In genomic region chr20:56956536-56956935, GRCh38 we compare ENCODE assay signal across 24 cellular contexts.
"Had no signal": no experiment of that assay in that cellular context is flagged by ENCODE, and none has a peak within 500 bp of the region (broad histone marks: within the 10 kb centered on the region; RNA-seq: fewer than 3 reads in every experiment).

No MANE protein-coding gene starts in this region.

- H3K4me1 Mint-ChIP-seq: activated B cell treated with CpG ODN at 0.5 μM for 24 hours; activated CD4-positive, alpha-beta T cell treated with anti-CD3 and anti-CD28 coated beads, Interleukin-2, amount 10 ng/mL, durations not matched to agents 24 days and 14 days; activated CD8-positive, alpha-beta memory T cell treated with anti-CD3 and anti-CD28 coated beads, Interleukin-2, amount 10 ng/mL, durations not matched to agents 7 days and 5 days; activated naive CD4-positive, alpha-beta T cell treated with anti-CD3 and anti-CD28 coated beads, Interleukin-2, amount 50 U/mL, for 24 hours; activated naive CD8-positive, alpha-beta T cell treated with anti-CD3 and anti-CD28 coated beads, Interleukin-2, amount 50 U/mL, for 24 hours had no signal

- ATAC-seq: activated CD8-positive, alpha-beta memory T cell treated with anti-CD3 and anti-CD28 coated beads, Interleukin-2, amount 10 ng/mL, durations not matched to agents 7 days and 5 days; activated naive CD8-positive, alpha-beta T cell treated with anti-CD3 and anti-CD28 coated beads, Interleukin-2, amount 50 U/mL, for 24 hours; body of pancreas had no signal

- H3K27ac ChIP-seq: ascending aorta, body of pancreas, coronary artery had no signal

- H3K9me3 ChIP-seq: ascending aorta, body of pancreas had no signal

- H3K4me3 ChIP-seq: ascending aorta, body of pancreas, coronary artery had no signal

- H3K4me3 Mint-ChIP-seq: activated B cell treated with CpG ODN at 0.5 μM for 24 hours; activated CD4-positive, alpha-beta T cell treated with anti-CD3 and anti-CD28 coated beads, Interleukin-2, amount 10 ng/mL, durations not matched to agents 24 days and 14 days; activated CD8-positive, alpha-beta memory T cell treated with anti-CD3 and anti-CD28 coated beads, Interleukin-2, amount 10 ng/mL, durations not matched to agents 7 days and 5 days; activated naive CD4-positive, alpha-beta T cell treated with anti-CD3 and anti-CD28 coated beads, Interleukin-2, amount 50 U/mL, for 24 hours; activated naive CD8-positive, alpha-beta T cell treated with anti-CD3 and anti-CD28 coated beads, Interleukin-2, amount 50 U/mL, for 24 hours; activated T-cell treated with anti-CD3 and anti-CD28 coated beads, Interleukin-2, amount 50 U/mL, for 24 hours; activated T-helper 1 cell treated with anti-CD3 and anti-CD28 coated beads, Interleukin-12 subunit alpha, Interleukin-12 subunit beta, Interleukin-2, Interleukin-4 antibody, amounts not matched to agents 30 ng/mL and 10 ng/mL and 1 ng/mL, durations not matched to agents 14 hours and 24 hours and 36 hours had no signal

- H3K27me3 ChIP-seq: ascending aorta, body of pancreas had no signal

- H3K36me3 Mint-ChIP-seq: activated CD8-positive, alpha-beta memory T cell treated with anti-CD3 and anti-CD28 coated beads, Interleukin-2, amount 10 ng/mL, durations not matched to agents 7 days and 5 days; activated naive CD4-positive, alpha-beta T cell treated with anti-CD3 and anti-CD28 coated beads, Interleukin-2, amount 50 U/mL, for 24 hours had no signal

- H3K4me1 ChIP-seq: ascending aorta, body of pancreas had no signal

- H3K9me3 Mint-ChIP-seq: activated B cell treated with CpG ODN at 0.5 μM for 24 hours; activated CD4-positive, alpha-beta T cell treated with anti-CD3 and anti-CD28 coated beads, Interleukin-2, amount 10 ng/mL, durations not matched to agents 24 days and 14 days; activated naive CD4-positive, alpha-beta T cell treated with anti-CD3 and anti-CD28 coated beads, Interleukin-2, amount 50 U/mL, for 24 hours; activated naive CD8-positive, alpha-beta T cell treated with anti-CD3 and anti-CD28 coated beads, Interleukin-2, amount 50 U/mL, for 24 hours; activated T-cell treated with anti-CD3 and anti-CD28 coated beads, Interleukin-2, amount 50 U/mL, for 24 hours; activated T-helper 1 cell treated with anti-CD3 and anti-CD28 coated beads, Interleukin-12 subunit alpha, Interleukin-12 subunit beta, Interleukin-2, Interleukin-4 antibody, amounts not matched to agents 30 ng/mL and 10 ng/mL and 1 ng/mL, durations not matched to agents 14 hours and 24 hours and 36 hours had no signal

- H3K36me3 ChIP-seq: ascending aorta had no signal

- H3K27ac Mint-ChIP-seq: activated B cell treated with CpG ODN at 0.5 μM for 24 hours; activated CD4-positive, alpha-beta T cell treated with anti-CD3 and anti-CD28 coated beads, Interleukin-2, amount 10 ng/mL, durations not matched to agents 24 days and 14 days; activated CD8-positive, alpha-beta memory T cell treated with anti-CD3 and anti-CD28 coated beads, Interleukin-2, amount 10 ng/mL, durations not matched to agents 7 days and 5 days; activated naive CD4-positive, alpha-beta T cell treated with anti-CD3 and anti-CD28 coated beads, Interleukin-2, amount 50 U/mL, for 24 hours; activated naive CD8-positive, alpha-beta T cell treated with anti-CD3 and anti-CD28 coated beads, Interleukin-2, amount 50 U/mL, for 24 hours; activated T-cell treated with anti-CD3 and anti-CD28 coated beads, Interleukin-2, amount 50 U/mL, for 24 hours; activated T-helper 1 cell treated with anti-CD3 and anti-CD28 coated beads, Interleukin-12 subunit alpha, Interleukin-12 subunit beta, Interleukin-2, Interleukin-4 antibody, amounts not matched to agents 30 ng/mL and 10 ng/mL and 1 ng/mL, durations not matched to agents 14 hours and 24 hours and 36 hours had no signal

- DNase-seq: activated B cell treated with CpG ODN at 0.5 μM for 24 hours; activated CD4-positive, alpha-beta T cell treated with anti-CD3 and anti-CD28 coated beads for 1 hour; activated CD4-positive, alpha-beta T cell treated with anti-CD3 and anti-CD28 coated beads, Interleukin-2, amount 10 ng/mL, durations not matched to agents 24 days and 14 days; activated CD4-positive, alpha-beta T cell treated with anti-CD3 and anti-CD28 coated beads, Interleukin-2, amount 50 U/mL, for 48 hours; activated CD8-positive, alpha-beta memory T cell treated with anti-CD3 and anti-CD28 coated beads, Interleukin-2, amount 10 ng/mL, durations not matched to agents 7 days and 5 days; activated effector memory CD4-positive, alpha-beta T cell treated with Interleukin-2 at 50 U/mL for 16 hours; activated naive CD4-positive, alpha-beta T cell; activated naive CD8-positive, alpha-beta T cell treated with anti-CD3 and anti-CD28 coated beads, Interleukin-2, amount 50 U/mL, for 24 hours; activated T-cell treated with anti-CD3 and anti-CD28 coated beads, Interleukin-2, amount 50 U/mL, for 24 hours; amniotic stem cell; body of pancreas; central memory CD4-positive, alpha-beta T cell; Karpas-422; NCI-H1105; NCI-H1436; NCI-H1694 treated with DMSO at 0.1 percent for 48 hours; NCI-H2029 treated with DMSO at 0.1 percent for 48 hours; SIG-M5; T-helper 2 cell; T1000 had no signal
